In genomic region chr9:124706685-124707084, GRCh38 we compare ENCODE assay signal across 23 cellular contexts.
"Had no signal": no experiment of that assay in that cellular context is flagged by ENCODE, and none has a peak within 500 bp of the region (broad histone marks: within the 10 kb centered on the region; RNA-seq: fewer than 3 reads in every experiment).

No MANE protein-coding gene starts in this region.

- H3K27me3 ChIP-seq: right atrium auricular region, sigmoid colon, testis, tibial artery, upper lobe of right lung, uterus had no signal

- H3K4me3 Mint-ChIP-seq: effector memory CD8-positive, alpha-beta T cell; memory B cell; naive B cell; nephron progenitor cell; stimulated activated memory B cell treated with anti-CD40 and anti-IgM and Interleukin-4, amounts not matched to agents 10 μg/mL and 1 μg/mL and 100 μg/mL, for 72 hours had no signal

- DNase-seq: cortex of kidney; effector memory CD8-positive, alpha-beta T cell; hypothalamus; kidney; mucosa of descending colon; naive B cell; nephron progenitor cell; nucleus accumbens; sigmoid colon; stimulated activated CD4-positive, alpha-beta T cell treated with anti-CD3 and anti-CD28 coated beads, Interleukin-2, amount 100 ng/mL, for 24 hours; stimulated activated CD4-positive, alpha-beta T cell treated with anti-CD3 and anti-CD28 coated beads, Interleukin-4, amount 100 ng/mL, for 4 hours; stimulated activated naive CD8-positive, alpha-beta T cell treated with anti-CD3 and anti-CD28 coated beads, Interleukin-15, Interleukin-2, amounts not matched to agents 100 U/mL and 50 U/mL, for 24 hours; substantia nigra; testis; tibial artery; upper lobe of right lung; uterus had no signal

- H3K36me3 ChIP-seq: prostate gland, right atrium auricular region, sigmoid colon, tibial artery, upper lobe of right lung, uterus had no signal

- H3K36me3 Mint-ChIP-seq: memory B cell; naive B cell; stimulated activated memory B cell treated with anti-CD40 and anti-IgM and Interleukin-4, amounts not matched to agents 10 μg/mL and 1 μg/mL and 100 μg/mL, for 72 hours had no signal

- H3K27ac ChIP-seq: prostate gland, right atrium auricular region, sigmoid colon, testis, tibial artery, upper lobe of right lung, uterus had no signal

- H3K4me3 ChIP-seq: lung, mucosa of descending colon, prostate gland, right atrium auricular region, sigmoid colon, testis, tibial artery, upper lobe of right lung, uterus had no signal

- H3K9me3 ChIP-seq: mucosa of descending colon, prostate gland, right atrium auricular region, sigmoid colon, testis, tibial artery, upper lobe of right lung, uterus had no signal

- H3K4me1 Mint-ChIP-seq: memory B cell had no signal

- ATAC-seq: effector memory CD8-positive, alpha-beta T cell; left lobe of liver; mucosa of descending colon; stimulated activated memory B cell treated with anti-CD40 and anti-IgM and Interleukin-4, amounts not matched to agents 10 μg/mL and 1 μg/mL and 100 μg/mL, for 72 hours; stimulated activated naive CD8-positive, alpha-beta T cell treated with anti-CD3 and anti-CD28 coated beads, Interleukin-15, Interleukin-2, amounts not matched to agents 100 U/mL and 50 U/mL, for 24 hours; upper lobe of right lung had no signal

- H3K9me3 Mint-ChIP-seq: effector memory CD8-positive, alpha-beta T cell; memory B cell; naive B cell; stimulated activated memory B cell treated with anti-CD40 and anti-IgM and Interleukin-4, amounts not matched to agents 10 μg/mL and 1 μg/mL and 100 μg/mL, for 72 hours had no signal

- H3K4me1 ChIP-seq: prostate gland, right atrium auricular region, testis, upper lobe of right lung, uterus had no signal

- H3K27ac Mint-ChIP-seq: effector memory CD8-positive, alpha-beta T cell; memory B cell; nephron progenitor cell; stimulated activated memory B cell treated with anti-CD40 and anti-IgM and Interleukin-4, amounts not matched to agents 10 μg/mL and 1 μg/mL and 100 μg/mL, for 72 hours had no signal
